24 cellular contexts compared by ENCODE assay signal in genomic region chr13:74683411-74683810, GRCh38.
DNase-seq lines count a peak whose midpoint lies in the region; ATAC-seq, FAIRE-seq and TF ChIP-seq lines count a peak whose summit lies in the region.
"Had no signal": no experiment of that assay in that cellular context is flagged by ENCODE, and none has a peak within 500 bp of the region (broad histone marks: within the 10 kb centered on the region; RNA-seq: fewer than 3 reads in every experiment).

No MANE protein-coding gene starts in this region.

- FAIRE-seq in GM12878 (lab: Jason Lieb, UNC) = no peak
- no peak for FAIRE-seq in H54 (lab: Jason Lieb, UNC)
- FAIRE-seq: urothelium cell line had no signal

- H3K36me3 ChIP-seq in HCT116 (ENCODE audit: control insufficient read depth in 1 of 2, insufficient read depth in 2 of 2, low read length in 2 of 2) (no peaks in the 10 kb centered on the region), GM12878 (ENCODE audit: control insufficient read depth in 2 of 2, insufficient read depth in 2 of 2, low read length in 1 of 2) (no peaks in the 10 kb centered on the region)
- H3K36me3 ChIP-seq: esophagus squamous epithelium, heart right ventricle had no signal

- in situ Hi-C loops in GM12878 (cut with MboI) = no loop called here

- TF ChIP-seq EP300 in GM12878 (IDR thresholded peaks at IDR 0.05; ENCODE audit: borderline replicate concordance in 1 of 2, control insufficient read depth in 1 of 2, low read depth in 2 of 2, low read length in 2 of 2) = no peak

- H3K27me3 ChIP-seq in HCT116 (ENCODE audit: insufficient read depth, low read length) (no peaks in the 10 kb centered on the region), GM12878 (replicated peaks in 1 of 2; ENCODE audit: control insufficient read depth in 2 of 2, insufficient read depth in 2 of 2, low read length in 1 of 2) (no peaks in the 10 kb centered on the region)
- H3K27me3 ChIP-seq: esophagus squamous epithelium, heart right ventricle had no signal

- POLR2A ChIA-PET in HCT116 (lab: Charles Lee) (no interaction called here), GM12878 (lab: Charles Lee) (no interaction called here)

- BruUV-seq in HCT116 (replicated peaks; lab: Mats Ljungman, UMichigan) (no TSS peak), GM12878 (replicated peaks; lab: Mats Ljungman, UMichigan) (no TSS peak)

- H3K79me2 ChIP-seq in HCT116 (ENCODE audit: insufficient read depth, low read length) (no peaks in the 10 kb centered on the region), GM12878 (ENCODE audit: control insufficient read depth, insufficient read depth, low read length) (no peaks in the 10 kb centered on the region)

- H4K20me1 ChIP-seq in HCT116 (ENCODE audit: insufficient read depth) (no peaks in the 10 kb centered on the region), GM12878 (ENCODE audit: control insufficient read depth, insufficient read depth) (no peaks in the 10 kb centered on the region)

- intact Hi-C loops in HCT116 (cut with micrococcal nuclease) (no loop called here), GM12878 (cut with micrococcal nuclease; ENCODE audit: unreplicated experiment) (loop anchor here (10.0 kb wide), 1 partner anchor 531 kb away; no protein-coding TSS in a partner anchor)

- SMC1A ChIA-PET in GM12878 (lab: Charles Lee; ENCODE audit: uncharacterized antibody, unreplicated experiment) = interaction anchor here (0.5 kb wide), 1 partner anchor 12 kb away, joined by 3 read pairs; no protein-coding TSS in a partner anchor

- H3K9me3 ChIP-seq in HCT116 (ENCODE audit: control insufficient read depth in 1 of 2, insufficient read depth in 1 of 2, low read depth in 1 of 2, low read length in 2 of 2) = no peaks in the 10 kb centered on the region
- H3K9me3 ChIP-seq in GM12878 (replicated peaks; ENCODE audit: control insufficient read depth, insufficient read depth, low read length) = no peaks in the 10 kb centered on the region
- H3K9me3 ChIP-seq: esophagus squamous epithelium had no signal

- H3K4me1 ChIP-seq in HCT116 (ENCODE audit: control insufficient read depth in 1 of 2, insufficient read depth in 2 of 2, low read length in 2 of 2) (no peaks in the 10 kb centered on the region), GM12878 (ENCODE audit: control insufficient read depth, insufficient read depth, low read length) (no peaks in the 10 kb centered on the region)

- TF ChIP-seq CTCF in AG10803 (conservative IDR thresholded peaks at IDR 0.05; ENCODE audit: low read length) (peak; percentile 23), HCT116 (IDR thresholded peaks at IDR 0.05 in 2 of 3, conservative IDR thresholded peaks at IDR 0.05 in 1 of 3; ENCODE audit: borderline replicate concordance in 1 of 3, insufficient read depth in 1 of 3, low read depth in 2 of 3, low read length in 2 of 3) (0 out of 6 replicates have a peak, but pooled peaks of 1 of the 3 experiments have one; percentile 15), GM12878 (IDR thresholded peaks at IDR 0.05 in 2 of 3, conservative IDR thresholded peaks at IDR 0.05 in 1 of 3; ENCODE audit: control insufficient read depth in 2 of 3, extremely low read depth in 1 of 3, insufficient read depth in 1 of 3, low read depth in 3 of 3, low read length in 3 of 3) (no peak; a peak in 1 of 6 replicates), fibroblast of villous mesenchyme (IDR thresholded peaks at IDR 0.05; ENCODE audit: insufficient read depth, low read depth, low read length) (peak; percentile 20)

- WGBS in GM12878 (ENCODE audit: insufficient coverage, insufficient replicate concordance, low lambda C conversion rate, missing lambda C conversion rate) = 67% methylated on average over 1 of the region's 1 CpG

- H3K4me2 ChIP-seq in HCT116 (ENCODE audit: low read length) (no peak overlapping the region), GM12878 (ENCODE audit: control insufficient read depth, insufficient read depth) (no peak overlapping the region)

- ATAC-seq in HCT116 = peak; percentile 52; the same call in 1 of the 2 replicates
- ATAC-seq in GM12878 = peak; percentile 36; the same call in 1 of the 3 replicates
- ATAC-seq in HG03571 (IDR thresholded peaks at IDR 0.05; ENCODE audit: unreplicated experiment) = no peak
- ATAC-seq: activated CD8-positive, alpha-beta T cell treated with anti-CD3 and anti-CD28 coated beads, Interleukin-2, amount 10 ng/mL, durations not matched to agents 7 days and 5 days; activated naive CD4-positive, alpha-beta T cell treated with anti-CD3 and anti-CD28 coated beads, Interleukin-2, amount 50 U/mL, for 72 hours; heart right ventricle; natural killer cell; T-cell had no signal

- H2AFZ ChIP-seq in HCT116 (ENCODE audit: low read depth, low read length, poor library complexity, severe bottlenecking) (no peak overlapping the region), GM12878 (ENCODE audit: control insufficient read depth, low read depth, low read length) (no peak overlapping the region)

- DNase-seq in AG10803 (ENCODE audit: low read depth) = no peak
- no peak for DNase-seq in HCT116 (ENCODE audit: low read depth, low spot score)
- no peak for DNase-seq in GM12878 (ENCODE audit: low read depth, low spot score)
- DNase-seq in fibroblast of villous mesenchyme (ENCODE audit: low read depth) = peak; percentile 6
- no peak for DNase-seq in occipital lobe (lab: John Stamatoyannopoulos, UW)
- no peak for DNase-seq in mesenteric fat pad (ENCODE audit: low spot score)
- DNase-seq in H54 (ENCODE audit: insufficient read length, low spot score) = no peak
- DNase-seq: activated CD8-positive, alpha-beta T cell treated with anti-CD3 and anti-CD28 coated beads, Interleukin-2, amount 10 ng/mL, durations not matched to agents 7 days and 5 days; activated T-cell treated with anti-CD3 and anti-CD28 coated beads, Interleukin-2, amount 50 U/mL, for 48 hours; esophagus squamous epithelium; heart right ventricle; islet precursor cell; MM.1S; natural killer cell; NCI-H187 treated with DMSO at 0.1 percent for 48 hours; NCI-H345; posterior cingulate gyrus; stimulated activated CD4-positive, alpha-beta T cell treated with anti-CD3 and anti-CD28 coated beads, Interleukin-4, amount 100 ng/mL, for 24 hours; T-cell had no signal

- H3K4me3 ChIP-seq in AG10803 (ENCODE audit: low read length) (no peak overlapping the region), HCT116 (replicated peaks in 1 of 2; ENCODE audit: low read depth in 1 of 2, low read length in 2 of 2) (no peak overlapping the region), GM12878 (no peak overlapping the region), fibroblast of villous mesenchyme (ENCODE audit: low read depth, low read length) (no peak overlapping the region)
- H3K4me3 ChIP-seq: esophagus squamous epithelium, heart right ventricle, skin epidermis had no signal

- TF ChIP-seq RAD21 in HCT116 (IDR thresholded peaks at IDR 0.05; ENCODE audit: low read depth) (no peak), GM12878 (IDR thresholded peaks at IDR 0.05; ENCODE audit: insufficient read depth, low read depth, low read length) (peak; percentile 20; the same call in 1 of the 2 replicates)

- no peaks in the 10 kb centered on the region for H3K9me2 ChIP-seq in HCT116 (ENCODE audit: insufficient read depth)

- H3K27ac ChIP-seq in HCT116 (ENCODE audit: low read depth, low read length) (no peak overlapping the region), GM12878 (ENCODE audit: control insufficient read depth, insufficient read depth) (no peak overlapping the region)
- H3K27ac ChIP-seq: esophagus squamous epithelium, heart right ventricle, skin epidermis, VCaP had no signal

- TF ChIP-seq POLR2A in HCT116 (IDR thresholded peaks at IDR 0.05; ENCODE audit: borderline replicate concordance, extremely low read depth, insufficient read depth, insufficient read length) = no peak
- TF ChIP-seq POLR2A in GM12878 (IDR thresholded peaks at IDR 0.05; ENCODE audit: low read depth, low read length) = no peak
- no peak for TF ChIP-seq POLR2A in H54 (IDR thresholded peaks at IDR 0.05; ENCODE audit: low read depth, low read length)

- CTCF ChIA-PET in HCT116 (lab: Charles Lee) = interaction anchor here (0.8 kb wide), 1 partner anchor 185 kb away, joined by 3 read pairs; no protein-coding TSS in a partner anchor
- CTCF ChIA-PET in GM12878 (lab: Yijun Ruan, JAX) = interaction anchor here (0.6 to 1.1 kb wide), 3 partner anchors 13 to 536 kb away, joined by 3 to 6 read pairs (median 5); no protein-coding TSS in a partner anchor

- H3K9ac ChIP-seq in HCT116 (ENCODE audit: low read length) (no peak overlapping the region), GM12878 (ENCODE audit: control insufficient read depth, insufficient read depth, low read length) (no peak overlapping the region)

- RAD21 ChIA-PET in HCT116 (lab: Charles Lee; ENCODE audit: low non-redundant PET in 1 of 2, low total read pairs in 2 of 2, uncharacterized antibody in 2 of 2, unreplicated experiment in 2 of 2) (no interaction called here), GM12878 (lab: Charles Lee; ENCODE audit: unreplicated experiment) (interaction anchor here (0.5 to 0.7 kb wide), 2 partner anchors 9 to 485 kb away, joined by 3 read pairs; no protein-coding TSS in a partner anchor)

TF ChIP-seq in HCT116, 20 proteins besides CTCF, POLR2A, EP300 and RAD21:
- no peak for TF ChIP-seq ATF3 (IDR thresholded peaks at IDR 0.05)
TF ChIP-seq in HCT116: peak in this region for 0.

TF ChIP-seq in GM12878, 131 proteins besides CTCF, POLR2A, EP300 and RAD21 (continues in another document):
- no peak for TF ChIP-seq CBFB (IDR thresholded peaks at IDR 0.05; ENCODE audit: low read depth)
- no peak for TF ChIP-seq ELK1 (IDR thresholded peaks at IDR 0.05; ENCODE audit: low read depth, low read length)
- no peak for TF ChIP-seq ZNF274 (IDR thresholded peaks at IDR 0.05; ENCODE audit: insufficient read depth, insufficient read length)
- no peak for TF ChIP-seq RAD51 (IDR thresholded peaks at IDR 0.05)
- no peak for TF ChIP-seq RB1 (IDR thresholded peaks at IDR 0.05; ENCODE audit: borderline replicate concordance)
- no peak for TF ChIP-seq BCL11A (IDR thresholded peaks at IDR 0.05; ENCODE audit: low read depth, low read length)

Comparison
In these comparisons a context has a peak if more than half of its experiments do, and no peak if none do; other contexts are left out.
1. CTCF ChIP-seq: peak in AG10803 (single experiment) and fibroblast of villous mesenchyme (single experiment); none in GM12878 (0 of 3).